In genomic region chr10:128124813-128125403, GRCh38 we compare ENCODE assay signal across 1 cellular context.
TF ChIP-seq lines count a peak whose summit lies in the region.

No MANE protein-coding gene starts in this region.

TF ChIP-seq in WTC11, 78 proteins besides CTCF, POLR2A, EP300 and RAD21 (continued from another document):
- TF ChIP-seq AFF4 (CRISPR knock-in tag; IDR thresholded peaks at IDR 0.05; ENCODE audit: borderline replicate concordance) (no peak), TEAD4 (CRISPR knock-in tag; IDR thresholded peaks at IDR 0.05) (no peak), OVOL2 (CRISPR knock-in tag; IDR thresholded peaks at IDR 0.05; ENCODE audit: borderline replicate concordance) (no peak)
